24 cellular contexts compared by ENCODE assay signal in genomic region chr2:45399040-45399784, GRCh38.
DNase-seq lines count a peak whose midpoint lies in the region; ATAC-seq, FAIRE-seq and TF ChIP-seq lines count a peak whose summit lies in the region.
"Had no signal": no experiment of that assay in that cellular context is flagged by ENCODE, and none has a peak within 500 bp of the region (broad histone marks: within the 10 kb centered on the region; RNA-seq: fewer than 3 reads in every experiment).

No MANE protein-coding gene starts in this region.

- no peaks in the 10 kb centered on the region; a peak in 1 of 5 replicates for H3K36me3 ChIP-seq in HepG2 (replicated peaks in 1 of 2; ENCODE audit: control insufficient read depth in 1 of 2, insufficient read depth in 2 of 2, low read length in 2 of 2)
- no peaks in the 10 kb centered on the region for H3K36me3 ChIP-seq in right lobe of liver
- peaks cover 0 to 9% of the 10 kb centered on the region in 2 experiments for H3K36me3 ChIP-seq in SK-N-SH (replicated peaks in 1 of 2; ENCODE audit: control insufficient read depth in 1 of 2, insufficient read depth in 2 of 2, low read length in 1 of 2)
- H3K36me3 ChIP-seq in K562 (ENCODE audit: control insufficient read depth, insufficient read depth, low read length), result 0 out of 3 replicates have a peak, but pooled peaks cover 2% of the 10 kb centered on the region
- H3K36me3 ChIP-seq in hepatocyte (replicated peaks; ENCODE audit: insufficient read depth, low read depth), result no peaks in the 10 kb centered on the region
- H3K36me3 ChIP-seq: BE2C had no signal

- BruUV-seq in HepG2 (replicated peaks; lab: Mats Ljungman, UMichigan) (no TSS peak), K562 (replicated peaks; lab: Mats Ljungman, UMichigan) (no TSS peak)

- no peaks in the 10 kb centered on the region for H3K9me2 ChIP-seq in SK-N-SH
- no peaks in the 10 kb centered on the region for H3K9me2 ChIP-seq in hepatocyte (replicated peaks; ENCODE audit: insufficient read depth)

- H3K27me3 ChIP-seq in HepG2 (ENCODE audit: control insufficient read depth in 1 of 2, insufficient read depth in 2 of 2, low read length in 2 of 2) (no peaks in the 10 kb centered on the region), right lobe of liver (no peaks in the 10 kb centered on the region), SK-N-SH (ENCODE audit: insufficient read depth) (no peaks in the 10 kb centered on the region), K562 (ENCODE audit: control insufficient read depth in 2 of 2, insufficient read depth in 2 of 2, low read length in 2 of 2) (no peaks in the 10 kb centered on the region), hepatocyte (no peaks in the 10 kb centered on the region)
- H3K27me3 ChIP-seq: BE2C; BLaER1 treated with 17β-estradiol and CSF1 and Interleukin-3, amounts not matched to agents 10 nM and 100 nM had no signal

- CTCF ChIA-PET in HepG2 (lab: Yijun Ruan, JAX; ENCODE audit: low intra/inter-chr PET ratio, low total read pairs) (no interaction called here), SK-N-SH (lab: Yijun Ruan, JAX) (interaction anchor here (0.6 to 1.1 kb wide), 2 partner anchors 12 to 386 kb away, joined by 3 read pairs; no protein-coding TSS in a partner anchor), K562 (lab: Yijun Ruan, JAX; ENCODE audit: low intra/inter-chr PET ratio) (no interaction called here)

- H3K79me2 ChIP-seq in HepG2 (ENCODE audit: insufficient read depth, low read length), result no peaks in the 10 kb centered on the region
- no peaks in the 10 kb centered on the region for H3K79me2 ChIP-seq in SK-N-SH (ENCODE audit: insufficient read depth)
- no peaks in the 10 kb centered on the region for H3K79me2 ChIP-seq in K562 (ENCODE audit: control insufficient read depth, insufficient read depth, low read length)
- H3K79me2 ChIP-seq in hepatocyte, result no peaks in the 10 kb centered on the region

- POLR2A ChIA-PET in HepG2 (lab: Yijun Ruan, JAX) (no interaction called here), SK-N-SH (lab: Yijun Ruan, JAX) (no interaction called here), K562 (lab: Yijun Ruan, JAX) (interaction anchor here (0.9 kb wide), 1 partner anchor 256 kb away, joined by 3 read pairs; no protein-coding TSS in a partner anchor)

- DNase-seq in HepG2 (ENCODE audit: low spot score), result no peak
- DNase-seq in right lobe of liver, result no peak
- DNase-seq in SK-N-SH, result no peak
- DNase-seq in K562 (ENCODE audit: extremely low read depth in 1 of 4, low spot score in 3 of 4), result no peak
- no peak for DNase-seq in HCEC 1CT
- no peak for DNase-seq in hepatocyte (ENCODE audit: low spot score)
- DNase-seq: ACHN; AML-193; BE2C; CD4-positive, alpha-beta T cell; CD8-positive, alpha-beta memory T cell; DMS 273 treated with DMSO at 0.1 percent for 48 hours; DMS79; EL; GDM1; H7 had no signal

- H2AFZ ChIP-seq in HepG2 (ENCODE audit: low read length) (no peak overlapping the region), SK-N-SH (ENCODE audit: low read depth) (no peak overlapping the region), K562 (ENCODE audit: low read depth, low read length) (no peak overlapping the region), hepatocyte (no peak overlapping the region)

- no peaks in the 10 kb centered on the region for H3F3A ChIP-seq in SK-N-SH (replicated peaks; ENCODE audit: insufficient read depth)

- FAIRE-seq in HepG2 (lab: Jason Lieb, UNC), result no peak
- FAIRE-seq in K562 (lab: Jason Lieb, UNC), result no peak
- FAIRE-seq: A204.1, D721Med, GM12878, GM19239, H1 had no signal

- H3K9me1 ChIP-seq in K562 (ENCODE audit: control insufficient read depth, insufficient read depth, low read length), result no peaks in the 10 kb centered on the region

- H3K9me3 ChIP-seq in HepG2 (ENCODE audit: low read length) (no peaks in the 10 kb centered on the region), right lobe of liver (no peaks in the 10 kb centered on the region), SK-N-SH (no peaks in the 10 kb centered on the region), K562 (replicated peaks; ENCODE audit: control insufficient read depth, insufficient read depth, low read depth, low read length) (no peaks in the 10 kb centered on the region), hepatocyte (ENCODE audit: low read depth) (no peaks in the 10 kb centered on the region)
- H3K9me3 ChIP-seq: BE2C; BLaER1 treated with 17β-estradiol and CSF1 and Interleukin-3, amounts not matched to agents 10 nM and 100 nM had no signal

- TF ChIP-seq CTCF in HepG2 (CRISPR knock-in tag; IDR thresholded peaks at IDR 0.05), result no peak
- TF ChIP-seq CTCF in right lobe of liver (IDR thresholded peaks at IDR 0.05), result no peak
- TF ChIP-seq CTCF in SK-N-SH (IDR thresholded peaks at IDR 0.05), result no peak
- TF ChIP-seq CTCF in K562 (IDR thresholded peaks at IDR 0.05 in 2 of 3, conservative IDR thresholded peaks at IDR 0.05 in 1 of 3; ENCODE audit: insufficient read depth in 2 of 3, low read depth in 1 of 3, low read length in 3 of 3), result no peak
- no peak for TF ChIP-seq CTCF in hepatocyte (IDR thresholded peaks at IDR 0.05; ENCODE audit: poor library complexity)

- in situ Hi-C loops in HepG2 (cut with HindIII; ENCODE audit: extremely low pct_ligation_motif_present, low pct_unique_long_range_greater_than_20kb) (no loop called here), K562 (cut with MboI) (no loop called here)

- TF ChIP-seq RAD21 in HepG2 (CRISPR knock-in tag; IDR thresholded peaks at IDR 0.05) (no peak), SK-N-SH (IDR thresholded peaks at IDR 0.05; ENCODE audit: low read length) (no peak), K562 (CRISPR knock-in tag; conservative IDR thresholded peaks at IDR 0.05 in 1 of 2, IDR thresholded peaks at IDR 0.05 in 1 of 2) (no peak)

- intact Hi-C loops in HepG2 (cut with micrococcal nuclease; ENCODE audit: unreplicated experiment) (no loop called here), right lobe of liver (cut with DNase I) (no loop called here), K562 (cut with micrococcal nuclease) (no loop called here)

- ATAC-seq in HepG2 (no peak), right lobe of liver (no peak), K562 (no peak)
- ATAC-seq: GM12878, HCT116 had no signal

- TF ChIP-seq EP300 in HepG2 (IDR thresholded peaks at IDR 0.05; ENCODE audit: low read depth in 2 of 2, low read length in 2 of 2) (no peak), HepG2 (CRISPR knock-in tag; IDR thresholded peaks at IDR 0.05; ENCODE audit: borderline replicate concordance) (no peak), SK-N-SH (IDR thresholded peaks at IDR 0.05; ENCODE audit: borderline replicate concordance in 1 of 2, low read depth in 1 of 2, low read length in 1 of 2) (no peak), K562 (IDR thresholded peaks at IDR 0.05; ENCODE audit: low read length) (no peak)

- H3K4me1 ChIP-seq in HepG2 (ENCODE audit: insufficient read depth, low read length) (no peaks in the 10 kb centered on the region), right lobe of liver (no peaks in the 10 kb centered on the region), SK-N-SH (ENCODE audit: control insufficient read depth in 1 of 2, insufficient read depth in 2 of 2, low read depth in 1 of 2, low read length in 1 of 2) (peaks cover 0 to 23% of the 10 kb centered on the region in 2 experiments; a peak in 3 of 4 replicates), K562 (replicated peaks in 1 of 2; ENCODE audit: control insufficient read depth in 2 of 2, insufficient read depth in 2 of 2, low read length in 2 of 2) (no peaks in the 10 kb centered on the region), hepatocyte (ENCODE audit: insufficient read depth) (no peaks in the 10 kb centered on the region)
- H3K4me1 ChIP-seq: BLaER1 treated with 17β-estradiol and CSF1 and Interleukin-3, amounts not matched to agents 10 nM and 100 nM had no signal

- H3K4me2 ChIP-seq in HepG2 (ENCODE audit: low read depth, low read length), result no peak overlapping the region
- no peak overlapping the region for H3K4me2 ChIP-seq in SK-N-SH
- no peak overlapping the region for H3K4me2 ChIP-seq in K562 (ENCODE audit: insufficient read depth, low read length)
- no peak overlapping the region for H3K4me2 ChIP-seq in hepatocyte
- H3K4me2 ChIP-seq: BLaER1 treated with 17β-estradiol and CSF1 and Interleukin-3, amounts not matched to agents 10 nM and 100 nM had no signal

- H3K27ac ChIP-seq in HepG2 (ENCODE audit: extremely low read length, insufficient read depth, low read length) (no peak overlapping the region), right lobe of liver (no peak overlapping the region), SK-N-SH (ENCODE audit: low read depth in 2 of 2, low read length in 1 of 2) (peak overlapping the region in 1 of 2 experiments; percentile 62; a peak in 1 of 4 replicates), K562 (ENCODE audit: extremely low read depth, low read depth, low read length) (no peak overlapping the region), hepatocyte (no peak overlapping the region)
- H3K27ac ChIP-seq: 22Rv1; BLaER1 treated with 17β-estradiol and CSF1 and Interleukin-3, amounts not matched to agents 10 nM and 100 nM had no signal

- TF ChIP-seq POLR2A in HepG2 (IDR thresholded peaks at IDR 0.05; ENCODE audit: insufficient read depth in 1 of 2, low read depth in 2 of 2, low read length in 2 of 2), result no peak
- TF ChIP-seq POLR2A in right lobe of liver (IDR thresholded peaks at IDR 0.05), result no peak
- TF ChIP-seq POLR2A in K562 (conservative IDR thresholded peaks at IDR 0.05), result no peak

- H3K9ac ChIP-seq in HepG2 (ENCODE audit: insufficient read depth, low read depth, low read length) (no peak overlapping the region), SK-N-SH (no peak overlapping the region), K562 (ENCODE audit: insufficient read depth in 1 of 2, low read depth in 2 of 2, low read length in 2 of 2) (no peak overlapping the region)
- H3K9ac ChIP-seq: BLaER1 treated with 17β-estradiol and CSF1 and Interleukin-3, amounts not matched to agents 10 nM and 100 nM had no signal

- H4K20me1 ChIP-seq in HepG2 (ENCODE audit: insufficient read depth, low read length) (no peaks in the 10 kb centered on the region), SK-N-SH (ENCODE audit: insufficient read depth) (no peaks in the 10 kb centered on the region), K562 (replicated peaks; ENCODE audit: control insufficient read depth, insufficient read depth, low read length) (no peaks in the 10 kb centered on the region), hepatocyte (ENCODE audit: insufficient read depth, poor library complexity, severe bottlenecking) (no peaks in the 10 kb centered on the region)
- H4K20me1 ChIP-seq: BLaER1 treated with 17β-estradiol and CSF1 and Interleukin-3, amounts not matched to agents 10 nM and 100 nM had no signal

- H3K4me3 ChIP-seq in HepG2 (replicated peaks in 1 of 3; ENCODE audit: insufficient read depth in 1 of 3, low read depth in 2 of 3, low read length in 3 of 3) (no peak overlapping the region), right lobe of liver (no peak overlapping the region), SK-N-SH (ENCODE audit: low read depth in 2 of 2, low read length in 1 of 2) (no peak overlapping the region), K562 (no peak overlapping the region), hepatocyte (no peak overlapping the region)
- H3K4me3 ChIP-seq: BLaER1 treated with 17β-estradiol and CSF1 and Interleukin-3, amounts not matched to agents 10 nM and 100 nM; GM12878 had no signal

- 96% methylated on average over 3 of the region's 3 CpGs for WGBS in HepG2 (ENCODE audit: low lambda C conversion rate)
- 100% methylated on average over 3 of the region's 3 CpGs for WGBS in right lobe of liver (ENCODE audit: insufficient coverage, low coverage, low lambda C conversion rate, missing lambda C conversion rate)
- WGBS in SK-N-SH (ENCODE audit: low lambda C conversion rate), result 87% methylated on average over 3 of the region's 3 CpGs
- WGBS in K562 (ENCODE audit: insufficient coverage, low coverage, missing lambda C conversion rate), result 91% methylated on average over 3 of the region's 3 CpGs
- 92% methylated on average over 3 of the region's 3 CpGs for WGBS in hepatocyte (ENCODE audit: low lambda C conversion rate, missing lambda C conversion rate)

Comparison
In these comparisons a context has a peak if more than half of its experiments do, and no peak if none do; other contexts are left out.
1. Of the 241 proteins assayed by ChIP-seq in both HepG2 and K562: peak only in HepG2: MAFF and MAFK; only in K562: none; in both: none; in neither: 239.